In genomic region chr5:151624486-151624885, GRCh38 we compare ENCODE assay signal across 31 cellular contexts. TPM values are rescaled to one million over a fixed set of nuclear protein-coding genes. Genes with fewer than 3 reads are reported as not detected.
DNase-seq lines count a peak whose midpoint lies in the region; ATAC-seq and TF ChIP-seq lines count a peak whose summit lies in the region.
"Had no signal": no experiment of that assay in that cellular context is flagged by ENCODE, and none has a peak within 500 bp of the region (broad histone marks: within the 10 kb centered on the region; RNA-seq: fewer than 3 reads in every experiment).

No MANE protein-coding gene starts in this region.

- peaks cover 5% of the 10 kb centered on the region for H3K27me3 Mint-ChIP-seq in GM23338 (ENCODE audit: insufficient read depth, low read depth, poor library complexity)
- H3K27me3 Mint-ChIP-seq in chondrocyte (ENCODE audit: low read depth) = no peaks in the 10 kb centered on the region
- H3K27me3 Mint-ChIP-seq in osteocyte (ENCODE audit: unreplicated experiment) = no peaks in the 10 kb centered on the region

- H3K4me2 ChIP-seq in GM23338 = no peak overlapping the region
- H3K4me2 ChIP-seq: BLaER1, hepatocyte had no signal

- H3K27ac ChIP-seq in GM23338 (ENCODE audit: low read depth) = no peak overlapping the region
- H3K27ac ChIP-seq in heart right ventricle = peak overlapping the region in 7 of 10 donors; percentile 5 to 54 (median 26)
- H3K27ac ChIP-seq: BLaER1, brain microvascular endothelial cell, foreskin keratinocyte, hepatocyte, left lung, upper lobe of right lung had no signal

- H3K27me3 ChIP-seq in GM23338 (ENCODE audit: insufficient read depth) (no peaks in the 10 kb centered on the region), heart right ventricle (peaks cover 0 to 14% (median 0%) of the 10 kb centered on the region in 7 donors)
- H3K27me3 ChIP-seq: BLaER1, foreskin keratinocyte, upper lobe of right lung had no signal

- WGBS in heart right ventricle, 2 donors = 31 to 35% methylated on average over 8 of the region's 8 CpGs

- H3K9me2 ChIP-seq in GM23338 (ENCODE audit: insufficient read depth) = no peaks in the 10 kb centered on the region

- H3K36me3 ChIP-seq in GM23338 (ENCODE audit: insufficient read depth) (no peaks in the 10 kb centered on the region), heart right ventricle (no peaks in the 10 kb centered on the region)
- H3K36me3 ChIP-seq: BLaER1, brain microvascular endothelial cell, left lung, upper lobe of right lung had no signal

- H2AFZ ChIP-seq in GM23338 = 0 out of 2 replicates have a peak overlapping the region, but pooled peaks have one; percentile 84
- H2AFZ ChIP-seq: hepatocyte had no signal

- no peaks in the 10 kb centered on the region for H3F3A ChIP-seq in GM23338 (replicated peaks; ENCODE audit: low read depth)

- DNase-seq in GM23338 (ENCODE audit: low spot score) (no peak), chondrocyte (ENCODE audit: low spot score) (no peak), heart right ventricle (peak in 1 of 2 donors; percentile 16), osteocyte (ENCODE audit: extremely low spot score, unreplicated experiment) (no peak), NCI-H2171 (lab: John Stamatoyannopoulos, UW) (no peak)
- DNase-seq in NK-92 treated with Interleukin-12 subunit alpha and Interleukin-12 subunit beta, amount 100 ng/mL, for 24 hours (lab: John Stamatoyannopoulos, UW) = no peak
- DNase-seq: ACHN; activated CD8-positive, alpha-beta T cell treated with anti-CD3 and anti-CD28 coated beads, Interleukin-2, amount 10 ng/mL, durations not matched to agents 7 days and 5 days; activated effector memory CD4-positive, alpha-beta T cell treated with Interleukin-2 at 50 U/mL for 16 hours; activated T-cell treated with anti-CD3 and anti-CD28 coated beads for 4 hours; brain microvascular endothelial cell; COR-L47; DMS79; foreskin keratinocyte; Kasumi-1; left lung; MV-4-11; NCI-H1694; NCI-H526; nephron progenitor cell; T-helper 17 cell; upper lobe of right lung had no signal

- H3K27ac Mint-ChIP-seq in GM23338 (peak overlapping the region; percentile 36; the same call in 1 of the 2 replicates), chondrocyte (ENCODE audit: unreplicated experiment) (peak overlapping the region; percentile 45), osteocyte (ENCODE audit: unreplicated experiment) (peak overlapping the region; percentile 31)
- H3K27ac Mint-ChIP-seq: activated CD8-positive, alpha-beta T cell treated with anti-CD3 and anti-CD28 coated beads, Interleukin-2, amount 10 ng/mL, durations not matched to agents 7 days and 5 days; dendritic cell treated with granulocyte-macrophage colony-stimulating factor and Interleukin-4, amounts not matched to agents 40 ng/mL and 50 ng/mL, for 4 days; nephron progenitor cell; progenitor cell of endocrine pancreas; T-helper 17 cell had no signal

- H3K4me1 ChIP-seq in GM23338 (ENCODE audit: insufficient read depth) (peaks cover 14% of the 10 kb centered on the region), heart right ventricle (peaks cover 2 to 39% (median 12%) of the 10 kb centered on the region in 9 donors)
- H3K4me1 ChIP-seq: left lung, upper lobe of right lung had no signal

- intact Hi-C loops in heart right ventricle (cut with DNase I) = no loop called here

- no peaks in the 10 kb centered on the region for H3K9me3 Mint-ChIP-seq in GM23338
- H3K9me3 Mint-ChIP-seq in chondrocyte (ENCODE audit: low read depth) = no peaks in the 10 kb centered on the region
- no peaks in the 10 kb centered on the region for H3K9me3 Mint-ChIP-seq in osteocyte (ENCODE audit: unreplicated experiment)
- H3K9me3 Mint-ChIP-seq: dendritic cell treated with granulocyte-macrophage colony-stimulating factor and Interleukin-4, amounts not matched to agents 40 ng/mL and 50 ng/mL, for 4 days; nephron progenitor cell had no signal

- ATAC-seq in GM23338 (no peak), heart right ventricle (peak; percentile 48 to 70 (median 57)), HG03097 (IDR thresholded peaks at IDR 0.05; ENCODE audit: low FRiP score, unreplicated experiment) (no peak), HG02840 (IDR thresholded peaks at IDR 0.05; ENCODE audit: low FRiP score, unreplicated experiment) (no peak)
- ATAC-seq: activated CD8-positive, alpha-beta T cell treated with anti-CD3 and anti-CD28 coated beads, Interleukin-2, amount 10 ng/mL, durations not matched to agents 7 days and 5 days; foreskin keratinocyte; HCT116; HepG2; left lung; T-helper 17 cell; upper lobe of right lung had no signal

- H3K4me3 Mint-ChIP-seq in GM23338 (no peak overlapping the region), chondrocyte (ENCODE audit: unreplicated experiment) (no peak overlapping the region), osteocyte (ENCODE audit: unreplicated experiment) (no peak overlapping the region)
- H3K4me3 Mint-ChIP-seq: activated CD8-positive, alpha-beta T cell treated with anti-CD3 and anti-CD28 coated beads, Interleukin-2, amount 10 ng/mL, durations not matched to agents 7 days and 5 days; dendritic cell treated with granulocyte-macrophage colony-stimulating factor and Interleukin-4, amounts not matched to agents 40 ng/mL and 50 ng/mL, for 4 days; nephron progenitor cell; T-helper 17 cell had no signal

- no peaks in the 10 kb centered on the region for H3K36me3 Mint-ChIP-seq in GM23338 (ENCODE audit: low read depth)
- no peaks in the 10 kb centered on the region for H3K36me3 Mint-ChIP-seq in chondrocyte (ENCODE audit: low read depth)
- no peaks in the 10 kb centered on the region for H3K36me3 Mint-ChIP-seq in osteocyte (ENCODE audit: unreplicated experiment)

- no peaks in the 10 kb centered on the region for H3K9me3 ChIP-seq in heart right ventricle
- H3K9me3 ChIP-seq: BLaER1, left lung, upper lobe of right lung had no signal

- TF ChIP-seq CTCF in GM23338 (conservative IDR thresholded peaks at IDR 0.05; ENCODE audit: low read depth in 2 of 2) = no peak
- no peak for TF ChIP-seq CTCF in chondrocyte (IDR thresholded peaks at IDR 0.05)
- TF ChIP-seq CTCF in heart right ventricle (IDR thresholded peaks at IDR 0.05) = no peak
- no peak for TF ChIP-seq CTCF in osteocyte (IDR thresholded peaks at IDR 0.05)

- H3K79me2 ChIP-seq in GM23338 (replicated peaks; ENCODE audit: insufficient read depth) = no peaks in the 10 kb centered on the region
- H3K79me2 ChIP-seq: hepatocyte had no signal

- H4K20me1 ChIP-seq in GM23338 (replicated peaks; ENCODE audit: insufficient read depth) = no peaks in the 10 kb centered on the region
- H4K20me1 ChIP-seq: BLaER1 had no signal

- H3K4me3 ChIP-seq in GM23338 (no peak overlapping the region), heart right ventricle (peak overlapping the region in 4 of 10 donors; percentile 8 to 14 (median 9))
- H3K4me3 ChIP-seq: BLaER1, hepatocyte, left lung, upper lobe of right lung had no signal

- H3K4me1 Mint-ChIP-seq in GM23338 (peaks cover 24% of the 10 kb centered on the region), chondrocyte (ENCODE audit: low read depth) (peaks cover 79% of the 10 kb centered on the region), osteocyte (ENCODE audit: unreplicated experiment) (peaks cover 76% of the 10 kb centered on the region)

TF ChIP-seq in GM23338, 12 proteins besides CTCF, POLR2A, EP300 and RAD21 (continues in another document):
- TF ChIP-seq ETS1 (IDR thresholded peaks at IDR 0.05) (no peak), JUNB (IDR thresholded peaks at IDR 0.05; ENCODE audit: unreplicated experiment) (no peak)
- TF ChIP-seq, protein P1, sequence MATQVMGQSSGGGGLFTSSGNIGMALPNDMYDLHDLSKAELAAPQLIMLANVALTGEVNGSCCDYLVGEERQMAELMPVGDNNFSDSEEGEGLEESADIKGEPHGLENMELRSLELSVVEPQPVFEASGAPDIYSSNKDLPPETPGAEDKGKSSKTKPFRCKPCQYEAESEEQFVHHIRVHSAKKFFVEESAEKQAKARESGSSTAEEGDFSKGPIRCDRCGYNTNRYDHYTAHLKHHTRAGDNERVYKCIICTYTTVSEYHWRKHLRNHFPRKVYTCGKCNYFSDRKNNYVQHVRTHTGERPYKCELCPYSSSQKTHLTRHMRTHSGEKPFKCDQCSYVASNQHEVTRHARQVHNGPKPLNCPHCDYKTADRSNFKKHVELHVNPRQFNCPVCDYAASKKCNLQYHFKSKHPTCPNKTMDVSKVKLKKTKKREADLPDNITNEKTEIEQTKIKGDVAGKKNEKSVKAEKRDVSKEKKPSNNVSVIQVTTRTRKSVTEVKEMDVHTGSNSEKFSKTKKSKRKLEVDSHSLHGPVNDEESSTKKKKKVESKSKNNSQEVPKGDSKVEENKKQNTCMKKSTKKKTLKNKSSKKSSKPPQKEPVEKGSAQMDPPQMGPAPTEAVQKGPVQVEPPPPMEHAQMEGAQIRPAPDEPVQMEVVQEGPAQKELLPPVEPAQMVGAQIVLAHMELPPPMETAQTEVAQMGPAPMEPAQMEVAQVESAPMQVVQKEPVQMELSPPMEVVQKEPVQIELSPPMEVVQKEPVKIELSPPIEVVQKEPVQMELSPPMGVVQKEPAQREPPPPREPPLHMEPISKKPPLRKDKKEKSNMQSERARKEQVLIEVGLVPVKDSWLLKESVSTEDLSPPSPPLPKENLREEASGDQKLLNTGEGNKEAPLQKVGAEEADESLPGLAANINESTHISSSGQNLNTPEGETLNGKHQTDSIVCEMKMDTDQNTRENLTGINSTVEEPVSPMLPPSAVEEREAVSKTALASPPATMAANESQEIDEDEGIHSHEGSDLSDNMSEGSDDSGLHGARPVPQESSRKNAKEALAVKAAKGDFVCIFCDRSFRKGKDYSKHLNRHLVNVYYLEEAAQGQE (IDR thresholded peaks at IDR 0.05; ENCODE audit: unreplicated experiment) = no peak

RNA-seq across cellular contexts. Expression of gene FAT2, which starts 33.4 kb away (rescaled TPM):
- total RNA-seq in GM23338 (2014; rRNA removed; shearing (Covaris generic)) = 0.27 and 0.59 TPM in 2 replicates
- polyA plus RNA-seq in GM23338 (2016; fragmentation: Nextera tagmentation; extraction: Ambion mirVana) (0.06 and 0.09 TPM in 2 replicates), heart right ventricle (under 1 TPM in 1 of 2 donors, not detected in 1; 0.01 TPM)
- total RNA-seq in chondrocyte (2.2 to 20.9 TPM (median 2.3 TPM) in 3 replicates), heart right ventricle (under 1 TPM in 7 of 10 donors, not detected in 3; 0.02 to 0.13 (median 0.02) TPM), osteocyte (30.1 and 38.4 TPM in 2 replicates)
- total RNA-seq: activated CD8-positive, alpha-beta T cell treated with anti-CD3 and anti-CD28 coated beads, Interleukin-2, amount 10 ng/mL, durations not matched to agents 7 days and 5 days; HepG2; mononuclear cell; T-helper 17 cell had no signal
- polyA plus RNA-seq: HepG2 had no signal

Comparison
In these comparisons a context has a peak if more than half of its experiments do, and no peak if none do; other contexts are left out.
1. ATAC-seq: peak in heart right ventricle (8 of 8); none in GM23338 (single experiment), HG03097 (single experiment) and HG02840 (single experiment).
2. Peak in every context shown above with its lines, with median percentiles within 50 percentile points of each other: H3K27ac Mint-ChIP-seq.